In genomic region chr17:39739885-39740356, GRCh38 we compare ENCODE assay signal across 1 cellular context.
TF ChIP-seq lines count a peak whose summit lies in the region.

No MANE protein-coding gene starts in this region.

TF ChIP-seq in HepG2, 621 proteins besides CTCF, POLR2A, EP300 and RAD21 (continues in another document):
- TF ChIP-seq PHF5A (CRISPR knock-in tag; IDR thresholded peaks at IDR 0.05; ENCODE audit: low read depth, unreplicated experiment) (no peak), YEATS2 (CRISPR knock-in tag; IDR thresholded peaks at IDR 0.05; ENCODE audit: borderline replicate concordance) (no peak), ZNF878 (CRISPR knock-in tag; IDR thresholded peaks at IDR 0.05) (no peak), NFIC (IDR thresholded peaks at IDR 0.05; ENCODE audit: low read length) (no peak), ZNF883 (CRISPR knock-in tag; IDR thresholded peaks at IDR 0.05; ENCODE audit: not compliant biosample characterization) (peak; percentile 6), ZNF460 (CRISPR knock-in tag; IDR thresholded peaks at IDR 0.05; ENCODE audit: borderline replicate concordance) (no peak), SYNCRIP (IDR thresholded peaks at IDR 0.05; ENCODE audit: insufficient read depth, low read depth, low read length) (no peak), TBX3 (IDR thresholded peaks at IDR 0.05; ENCODE audit: borderline replicate concordance) (no peak), ZNF709 (CRISPR knock-in tag; IDR thresholded peaks at IDR 0.05) (no peak), TOE1 (CRISPR knock-in tag; IDR thresholded peaks at IDR 0.05) (no peak), JDP2 (CRISPR knock-in tag; IDR thresholded peaks at IDR 0.05; ENCODE audit: borderline replicate concordance) (no peak), HNRNPLL (IDR thresholded peaks at IDR 0.05; ENCODE audit: low read depth, low read length, poor library complexity, severe bottlenecking) (peak; percentile 4), RFX3 (CRISPR knock-in tag; IDR thresholded peaks at IDR 0.05) (no peak), GATAD2A (CRISPR knock-in tag; IDR thresholded peaks at IDR 0.05) (no peak), TFAP4 (IDR thresholded peaks at IDR 0.05; ENCODE audit: borderline replicate concordance, low read depth) (no peak), GATA4 (IDR thresholded peaks at IDR 0.05; ENCODE audit: borderline replicate concordance, low read depth) (no peak), TEF (CRISPR knock-in tag; IDR thresholded peaks at IDR 0.05) (no peak), ZSCAN29 (CRISPR knock-in tag; conservative IDR thresholded peaks at IDR 0.05) (no peak), ZNF7 (CRISPR knock-in tag; IDR thresholded peaks at IDR 0.05) (no peak), FOXK1 (CRISPR knock-in tag; IDR thresholded peaks at IDR 0.05; ENCODE audit: borderline replicate concordance, low read depth) (no peak), ZNF10 (CRISPR knock-in tag; IDR thresholded peaks at IDR 0.05; ENCODE audit: borderline replicate concordance, low read depth) (0 out of 2 replicates have a peak, but pooled peaks have one; percentile 21), BRD4 (CRISPR knock-in tag; IDR thresholded peaks at IDR 0.05) (no peak), NR2F1 (CRISPR knock-in tag; IDR thresholded peaks at IDR 0.05) (no peak), SIN3B (IDR thresholded peaks at IDR 0.05; ENCODE audit: low read length) (no peak), BRCA1 (CRISPR knock-in tag; IDR thresholded peaks at IDR 0.05) (no peak), MBNL3 (CRISPR knock-in tag; conservative IDR thresholded peaks at IDR 0.05) (no peak), DNMT3B (CRISPR knock-in tag; conservative IDR thresholded peaks at IDR 0.05) (no peak), IRX3 (CRISPR knock-in tag; IDR thresholded peaks at IDR 0.05; ENCODE audit: borderline replicate concordance, low read depth) (no peak), MXD4 (CRISPR knock-in tag; IDR thresholded peaks at IDR 0.05) (no peak), ZNF678 (CRISPR knock-in tag; IDR thresholded peaks at IDR 0.05) (peak; percentile 25; the same call in 1 of the 2 replicates), SIN3A (IDR thresholded peaks at IDR 0.05; ENCODE audit: borderline replicate concordance, low read depth, low read length) (no peak; the same call in 1 of the 2 replicates), ZNF646 (CRISPR knock-in tag; IDR thresholded peaks at IDR 0.05) (no peak), U2AF2 (IDR thresholded peaks at IDR 0.05; ENCODE audit: low read depth, low read length) (no peak), ZNF660 (CRISPR knock-in tag; IDR thresholded peaks at IDR 0.05; ENCODE audit: borderline replicate concordance, low read depth) (no peak), ZFAT (CRISPR knock-in tag; conservative IDR thresholded peaks at IDR 0.05) (no peak), CCDC6 (CRISPR knock-in tag; IDR thresholded peaks at IDR 0.05) (no peak), ZNF615 (CRISPR knock-in tag; IDR thresholded peaks at IDR 0.05; ENCODE audit: borderline replicate concordance) (0 out of 2 replicates have a peak, but pooled peaks have one; percentile 0), ZIK1 (CRISPR knock-in tag; IDR thresholded peaks at IDR 0.05; ENCODE audit: borderline replicate concordance, low read depth) (no peak), FUBP1 (CRISPR knock-in tag; IDR thresholded peaks at IDR 0.05; ENCODE audit: borderline replicate concordance) (no peak), SPEN (CRISPR knock-in tag; IDR thresholded peaks at IDR 0.05; ENCODE audit: low read depth) (no peak), STAT5B (CRISPR knock-in tag; IDR thresholded peaks at IDR 0.05) (no peak), BORCS8-MEF2B (CRISPR knock-in tag; IDR thresholded peaks at IDR 0.05) (peak; percentile 56; the same call in 1 of the 2 replicates)
- TF ChIP-seq, protein P1, sequence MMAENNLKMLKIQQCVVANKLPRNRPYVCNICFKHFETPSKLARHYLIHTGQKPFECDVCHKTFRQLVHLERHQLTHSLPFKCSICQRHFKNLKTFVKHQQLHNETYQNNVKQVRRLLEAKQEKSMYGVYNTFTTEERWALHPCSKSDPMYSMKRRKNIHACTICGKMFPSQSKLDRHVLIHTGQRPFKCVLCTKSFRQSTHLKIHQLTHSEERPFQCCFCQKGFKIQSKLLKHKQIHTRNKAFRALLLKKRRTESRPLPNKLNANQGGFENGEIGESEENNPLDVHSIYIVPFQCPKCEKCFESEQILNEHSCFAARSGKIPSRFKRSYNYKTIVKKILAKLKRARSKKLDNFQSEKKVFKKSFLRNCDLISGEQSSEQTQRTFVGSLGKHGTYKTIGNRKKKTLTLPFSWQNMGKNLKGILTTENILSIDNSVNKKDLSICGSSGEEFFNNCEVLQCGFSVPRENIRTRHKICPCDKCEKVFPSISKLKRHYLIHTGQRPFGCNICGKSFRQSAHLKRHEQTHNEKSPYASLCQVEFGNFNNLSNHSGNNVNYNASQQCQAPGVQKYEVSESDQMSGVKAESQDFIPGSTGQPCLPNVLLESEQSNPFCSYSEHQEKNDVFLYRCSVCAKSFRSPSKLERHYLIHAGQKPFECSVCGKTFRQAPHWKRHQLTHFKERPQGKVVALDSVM (CRISPR knock-in tag; IDR thresholded peaks at IDR 0.05): no peak
- TF ChIP-seq, protein P2, sequence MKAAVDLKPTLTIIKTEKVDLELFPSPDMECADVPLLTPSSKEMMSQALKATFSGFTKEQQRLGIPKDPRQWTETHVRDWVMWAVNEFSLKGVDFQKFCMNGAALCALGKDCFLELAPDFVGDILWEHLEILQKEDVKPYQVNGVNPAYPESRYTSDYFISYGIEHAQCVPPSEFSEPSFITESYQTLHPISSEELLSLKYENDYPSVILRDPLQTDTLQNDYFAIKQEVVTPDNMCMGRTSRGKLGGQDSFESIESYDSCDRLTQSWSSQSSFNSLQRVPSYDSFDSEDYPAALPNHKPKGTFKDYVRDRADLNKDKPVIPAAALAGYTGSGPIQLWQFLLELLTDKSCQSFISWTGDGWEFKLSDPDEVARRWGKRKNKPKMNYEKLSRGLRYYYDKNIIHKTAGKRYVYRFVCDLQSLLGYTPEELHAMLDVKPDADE (CRISPR knock-in tag; IDR thresholded peaks at IDR 0.05): peak; percentile 83; the same call in 1 of the 2 replicates
- TF ChIP-seq, protein P3, sequence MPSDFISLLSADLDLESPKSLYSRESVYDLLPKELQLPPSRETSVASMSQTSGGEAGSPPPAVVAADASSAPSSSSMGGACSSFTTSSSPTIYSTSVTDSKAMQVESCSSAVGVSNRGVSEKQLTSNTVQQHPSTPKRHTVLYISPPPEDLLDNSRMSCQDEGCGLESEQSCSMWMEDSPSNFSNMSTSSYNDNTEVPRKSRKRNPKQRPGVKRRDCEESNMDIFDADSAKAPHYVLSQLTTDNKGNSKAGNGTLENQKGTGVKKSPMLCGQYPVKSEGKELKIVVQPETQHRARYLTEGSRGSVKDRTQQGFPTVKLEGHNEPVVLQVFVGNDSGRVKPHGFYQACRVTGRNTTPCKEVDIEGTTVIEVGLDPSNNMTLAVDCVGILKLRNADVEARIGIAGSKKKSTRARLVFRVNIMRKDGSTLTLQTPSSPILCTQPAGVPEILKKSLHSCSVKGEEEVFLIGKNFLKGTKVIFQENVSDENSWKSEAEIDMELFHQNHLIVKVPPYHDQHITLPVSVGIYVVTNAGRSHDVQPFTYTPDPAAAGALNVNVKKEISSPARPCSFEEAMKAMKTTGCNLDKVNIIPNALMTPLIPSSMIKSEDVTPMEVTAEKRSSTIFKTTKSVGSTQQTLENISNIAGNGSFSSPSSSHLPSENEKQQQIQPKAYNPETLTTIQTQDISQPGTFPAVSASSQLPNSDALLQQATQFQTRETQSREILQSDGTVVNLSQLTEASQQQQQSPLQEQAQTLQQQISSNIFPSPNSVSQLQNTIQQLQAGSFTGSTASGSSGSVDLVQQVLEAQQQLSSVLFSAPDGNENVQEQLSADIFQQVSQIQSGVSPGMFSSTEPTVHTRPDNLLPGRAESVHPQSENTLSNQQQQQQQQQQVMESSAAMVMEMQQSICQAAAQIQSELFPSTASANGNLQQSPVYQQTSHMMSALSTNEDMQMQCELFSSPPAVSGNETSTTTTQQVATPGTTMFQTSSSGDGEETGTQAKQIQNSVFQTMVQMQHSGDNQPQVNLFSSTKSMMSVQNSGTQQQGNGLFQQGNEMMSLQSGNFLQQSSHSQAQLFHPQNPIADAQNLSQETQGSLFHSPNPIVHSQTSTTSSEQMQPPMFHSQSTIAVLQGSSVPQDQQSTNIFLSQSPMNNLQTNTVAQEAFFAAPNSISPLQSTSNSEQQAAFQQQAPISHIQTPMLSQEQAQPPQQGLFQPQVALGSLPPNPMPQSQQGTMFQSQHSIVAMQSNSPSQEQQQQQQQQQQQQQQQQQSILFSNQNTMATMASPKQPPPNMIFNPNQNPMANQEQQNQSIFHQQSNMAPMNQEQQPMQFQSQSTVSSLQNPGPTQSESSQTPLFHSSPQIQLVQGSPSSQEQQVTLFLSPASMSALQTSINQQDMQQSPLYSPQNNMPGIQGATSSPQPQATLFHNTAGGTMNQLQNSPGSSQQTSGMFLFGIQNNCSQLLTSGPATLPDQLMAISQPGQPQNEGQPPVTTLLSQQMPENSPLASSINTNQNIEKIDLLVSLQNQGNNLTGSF (CRISPR knock-in tag; IDR thresholded peaks at IDR 0.05): 0 out of 2 replicates have a peak, but pooled peaks have one; percentile 58
- TF ChIP-seq, protein P4, sequence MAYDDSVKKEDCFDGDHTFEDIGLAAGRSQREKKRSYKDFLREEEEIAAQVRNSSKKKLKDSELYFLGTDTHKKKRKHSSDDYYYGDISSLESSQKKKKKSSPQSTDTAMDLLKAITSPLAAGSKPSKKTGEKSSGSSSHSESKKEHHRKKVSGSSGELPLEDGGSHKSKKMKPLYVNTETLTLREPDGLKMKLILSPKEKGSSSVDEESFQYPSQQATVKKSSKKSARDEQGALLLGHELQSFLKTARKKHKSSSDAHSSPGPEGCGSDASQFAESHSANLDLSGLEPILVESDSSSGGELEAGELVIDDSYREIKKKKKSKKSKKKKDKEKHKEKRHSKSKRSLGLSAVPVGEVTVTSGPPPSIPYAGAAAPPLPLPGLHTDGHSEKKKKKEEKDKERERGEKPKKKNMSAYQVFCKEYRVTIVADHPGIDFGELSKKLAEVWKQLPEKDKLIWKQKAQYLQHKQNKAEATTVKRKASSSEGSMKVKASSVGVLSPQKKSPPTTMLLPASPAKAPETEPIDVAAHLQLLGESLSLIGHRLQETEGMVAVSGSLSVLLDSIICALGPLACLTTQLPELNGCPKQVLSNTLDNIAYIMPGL (CRISPR knock-in tag; IDR thresholded peaks at IDR 0.05; ENCODE audit: borderline replicate concordance in 1 of 2, low read depth in 1 of 2): peak in 1 of 2 experiments; percentile 16; a peak in 1 of 4 replicates
